Comparison of ENCODE assay signal across 24 cellular contexts in genomic region chr11:117319214-117319840, GRCh38. TPM values are rescaled to one million over a fixed set of nuclear protein-coding genes. Genes with fewer than 3 reads are reported as not detected.
DNase-seq lines count a peak whose midpoint lies in the region; ATAC-seq and TF ChIP-seq lines count a peak whose summit lies in the region.
"Had no signal": no experiment of that assay in that cellular context is flagged by ENCODE, and none has a peak within 500 bp of the region (broad histone marks: within the 10 kb centered on the region; RNA-seq: fewer than 3 reads in every experiment).

No MANE protein-coding gene starts in this region.

- H3K27me3 Mint-ChIP-seq in MCF 10A (ENCODE audit: insufficient read depth, unreplicated experiment): no peaks in the 10 kb centered on the region

- H3K9me3 ChIP-seq in breast epithelium: no peaks in the 10 kb centered on the region
- no peaks in the 10 kb centered on the region for H3K9me3 ChIP-seq in testis
- H3K9me3 ChIP-seq: heart right ventricle, prostate gland, upper lobe of left lung had no signal

- no peak overlapping the region for H3K4me3 Mint-ChIP-seq in MCF 10A (ENCODE audit: unreplicated experiment)
- H3K4me3 Mint-ChIP-seq: activated T-helper 17 cell treated with anti-CD3 and anti-CD28 coated beads, Interleukin-2, amount 50 U/mL, for 72 hours; CD14-positive monocyte; natural killer cell treated with Interleukin-12 subunit alpha and Interleukin-12 subunit beta and Interleukin-15 and Interleukin-18, amount 100 ng/mL, for 72 hours; stimulated activated naive B cell treated with anti-CD40 and anti-IgM and Interleukin-4, amounts not matched to agents 10 μg/mL and 1 μg/mL and 100 μg/mL, for 72 hours; T-helper 17 cell; WTC11 had no signal

- CTCF ChIA-PET in MCF 10A (lab: Yijun Ruan, JAX): interaction anchor here (1.0 kb wide), 1 partner anchor 9 kb away, joined by 4 read pairs; the partner anchor contains the start of gene CEP164

- DNase-seq in MCF 10A (ENCODE audit: unreplicated experiment) (peak; percentile 61), breast epithelium (ENCODE audit: low spot score in 2 of 2) (no peak), brain microvascular endothelial cell (peak; percentile 56), foreskin melanocyte (peak; percentile 6), testis (no peak), inferior parietal cortex (ENCODE audit: extremely low spot score) (no peak)
- DNase-seq: DMS79 treated with DMSO at 0.1 percent for 48 hours; heart right ventricle; kidney; NCI-H2029; NCI-H526; Right ventricle myocardium superior; stimulated activated CD4-positive, alpha-beta T cell treated with anti-CD3 and anti-CD28 coated beads, Interleukin-15, amount 100 ng/mL, for 24 hours; stimulated activated naive B cell treated with anti-CD40 and anti-IgM and Interleukin-4, amounts not matched to agents 10 μg/mL and 1 μg/mL and 100 μg/mL, for 72 hours; T-helper 17 cell; upper lobe of left lung had no signal

- peaks cover 5 to 11% of the 10 kb centered on the region in 2 donors for H3K4me1 ChIP-seq in breast epithelium
- peaks cover 20% of the 10 kb centered on the region for H3K4me1 ChIP-seq in testis

- ATAC-seq in HG03354 (IDR thresholded peaks at IDR 0.05; ENCODE audit: poor library complexity, severe bottlenecking, unreplicated experiment) (no peak), GM18909 (IDR thresholded peaks at IDR 0.05; ENCODE audit: poor library complexity, unreplicated experiment) (no peak)
- ATAC-seq: activated T-helper 17 cell treated with anti-CD3 and anti-CD28 coated beads, Interleukin-2, amount 50 U/mL, for 72 hours; heart right ventricle; natural killer cell treated with Interleukin-12 subunit alpha and Interleukin-12 subunit beta and Interleukin-15 and Interleukin-18, amount 100 ng/mL, for 72 hours; stimulated activated naive B cell treated with anti-CD40 and anti-IgM and Interleukin-4, amounts not matched to agents 10 μg/mL and 1 μg/mL and 100 μg/mL, for 72 hours; T-helper 17 cell; WTC11 had no signal

- peaks cover 13% of the 10 kb centered on the region for H3K4me1 Mint-ChIP-seq in MCF 10A (ENCODE audit: insufficient read depth, unreplicated experiment)

- BruUV-seq in MCF 10A (replicated peaks; lab: Mats Ljungman, UMichigan): no TSS peak

- POLR2A ChIA-PET in MCF 10A (lab: Yijun Ruan, JAX): interaction anchor here (0.6 to 2.0 kb wide), 5 partner anchors 9 to 486 kb away, joined by 3 to 16 read pairs (median 3); partner anchors contain the start of genes CEP164 and PCSK7

- H3K27ac Mint-ChIP-seq in MCF 10A (ENCODE audit: low read depth, unreplicated experiment): no peak overlapping the region
- H3K27ac Mint-ChIP-seq: activated T-helper 17 cell treated with anti-CD3 and anti-CD28 coated beads, Interleukin-2, amount 50 U/mL, for 72 hours; natural killer cell treated with Interleukin-12 subunit alpha and Interleukin-12 subunit beta and Interleukin-15 and Interleukin-18, amount 100 ng/mL, for 72 hours; stimulated activated naive B cell treated with anti-CD40 and anti-IgM and Interleukin-4, amounts not matched to agents 10 μg/mL and 1 μg/mL and 100 μg/mL, for 72 hours; T-helper 17 cell; WTC11 had no signal

- H3K4me3 ChIP-seq in breast epithelium (no peak overlapping the region), brain microvascular endothelial cell (ENCODE audit: low read depth, low read length) (no peak overlapping the region), testis (no peak overlapping the region)
- H3K4me3 ChIP-seq: heart right ventricle, prostate gland, upper lobe of left lung had no signal

- H3K27ac ChIP-seq in breast epithelium (no peak overlapping the region), brain microvascular endothelial cell (no peak overlapping the region), testis (peak overlapping the region; percentile 9 to 46)
- H3K27ac ChIP-seq: 22Rv1, heart right ventricle, prostate gland, upper lobe of left lung had no signal

- TF ChIP-seq CTCF in MCF 10A (IDR thresholded peaks at IDR 0.05; ENCODE audit: unreplicated experiment): no peak
- no peak for TF ChIP-seq CTCF in breast epithelium (IDR thresholded peaks at IDR 0.05)
- TF ChIP-seq CTCF in brain microvascular endothelial cell (IDR thresholded peaks at IDR 0.05; ENCODE audit: low read depth, low read length, missing control alignments): no peak
- no peak for TF ChIP-seq CTCF in testis (IDR thresholded peaks at IDR 0.05)

- H3K36me3 Mint-ChIP-seq in MCF 10A (ENCODE audit: insufficient read depth, unreplicated experiment): peaks cover 6% of the 10 kb centered on the region
- H3K36me3 Mint-ChIP-seq: natural killer cell treated with Interleukin-12 subunit alpha and Interleukin-12 subunit beta and Interleukin-15 and Interleukin-18, amount 100 ng/mL, for 72 hours; stimulated activated naive B cell treated with anti-CD40 and anti-IgM and Interleukin-4, amounts not matched to agents 10 μg/mL and 1 μg/mL and 100 μg/mL, for 72 hours; WTC11 had no signal

- WGBS in testis, 2 donors: 51 to 61% methylated on average over 5 of the region's 5 CpGs

- in situ Hi-C loops in brain microvascular endothelial cell (cut with HindIII; ENCODE audit: low pct_ligation_motif_present, low sequenced_read_pairs): no loop called here

- no peak for TF ChIP-seq POLR2A in breast epithelium (IDR thresholded peaks at IDR 0.05)
- no peak for TF ChIP-seq POLR2A in testis (IDR thresholded peaks at IDR 0.05)

- H3K9me3 Mint-ChIP-seq in MCF 10A (ENCODE audit: unreplicated experiment): no peaks in the 10 kb centered on the region
- H3K9me3 Mint-ChIP-seq: activated T-helper 17 cell treated with anti-CD3 and anti-CD28 coated beads, Interleukin-2, amount 50 U/mL, for 72 hours; natural killer cell treated with Interleukin-12 subunit alpha and Interleukin-12 subunit beta and Interleukin-15 and Interleukin-18, amount 100 ng/mL, for 72 hours; stimulated activated naive B cell treated with anti-CD40 and anti-IgM and Interleukin-4, amounts not matched to agents 10 μg/mL and 1 μg/mL and 100 μg/mL, for 72 hours; WTC11 had no signal

- H3K27me3 ChIP-seq in breast epithelium (no peaks in the 10 kb centered on the region), brain microvascular endothelial cell (replicated peaks) (no peaks in the 10 kb centered on the region), testis (no peaks in the 10 kb centered on the region)
- H3K27me3 ChIP-seq: upper lobe of left lung had no signal

- intact Hi-C loops in MCF 10A (cut with micrococcal nuclease): no loop called here
- intact Hi-C loops in breast epithelium (cut with DNase I; ENCODE audit: low total_unique reads): no loop called here
- intact Hi-C loops in testis (cut with DNase I; ENCODE audit: low total_unique reads): no loop called here

- no peaks in the 10 kb centered on the region for H3K36me3 ChIP-seq in breast epithelium
- no peaks in the 10 kb centered on the region for H3K36me3 ChIP-seq in brain microvascular endothelial cell (replicated peaks)
- no peaks in the 10 kb centered on the region for H3K36me3 ChIP-seq in testis (ENCODE audit: low read depth, missing control alignments)
- H3K36me3 ChIP-seq: heart right ventricle, prostate gland, upper lobe of left lung had no signal

RNA-seq across cellular contexts. Expression of gene BACE1, which starts 3.3 kb away (rescaled TPM):
- total RNA-seq in MCF 10A (2022) (15.8 and 18.1 TPM in 2 replicates), breast epithelium (10 to 100 TPM; 17.4 to 26.9 (median 17.9) TPM), testis (10 to 100 TPM; 24.7 to 32.5 TPM)
- 50.4 TPM for polyA plus RNA-seq in testis (ENCODE audit: insufficient read depth, low read depth, low replicate concordance)

RNA-seq across cellular contexts. Expression of gene CEP164, which starts 8.3 kb away (rescaled TPM):
- total RNA-seq in MCF 10A (2022): 47.4 and 49.9 TPM in 2 replicates
- total RNA-seq in breast epithelium: 10 to 100 TPM; 14.9 to 32.6 (median 20.3) TPM
- total RNA-seq in testis: 100 to 1,000 TPM in 1 of 2 donors, 10 to 100 TPM in 1; 83.3 to 157 TPM
- 111 TPM for polyA plus RNA-seq in testis (ENCODE audit: insufficient read depth, low read depth, low replicate concordance)

RNA-seq across cellular contexts. Expression of gene BACE1-AS, which starts 28.2 kb away (rescaled TPM):
- total RNA-seq in MCF 10A (2022) (6.9 and 8.8 TPM in 2 replicates), breast epithelium (1 to 10 TPM; 5.9 to 8.9 (median 6.6) TPM), testis (10 to 100 TPM; 13.8 to 17.9 TPM)
- 11.2 TPM for polyA plus RNA-seq in testis (ENCODE audit: insufficient read depth, low read depth, low replicate concordance)
- polyA plus RNA-seq: CD14-positive monocyte had no signal

Comparison
In these comparisons a context has a peak if more than half of its experiments do, and no peak if none do; other contexts are left out.
1. DNase-seq: peak in MCF 10A (single experiment), brain microvascular endothelial cell (single experiment) and foreskin melanocyte (single experiment); none in breast epithelium (0 of 2), testis (single experiment) and inferior parietal cortex (single experiment).
2. H3K27ac ChIP-seq: peak in testis (2 of 2); none in breast epithelium (0 of 2) and brain microvascular endothelial cell (single experiment).